Comparison of ENCODE assay signal across 1 cellular context in genomic region chr9:127910613-127911205, GRCh38.
TF ChIP-seq lines count a peak whose summit lies in the region.

No MANE protein-coding gene starts in this region.

TF ChIP-seq in IMR-90, 13 proteins besides CTCF, POLR2A, EP300 and RAD21:
- TF ChIP-seq FOS (IDR thresholded peaks at IDR 0.05; ENCODE audit: low read depth, low read length) (no peak), MAFK (IDR thresholded peaks at IDR 0.05; ENCODE audit: low read depth, low read length) (no peak), NFE2L2 (IDR thresholded peaks at IDR 0.05; ENCODE audit: low read depth, low read length) (no peak), MXI1 (IDR thresholded peaks at IDR 0.05; ENCODE audit: borderline replicate concordance, low read depth, low read length) (no peak), CEBPB (IDR thresholded peaks at IDR 0.05; ENCODE audit: low read depth, low read length) (no peak), SMC3 (IDR thresholded peaks at IDR 0.05; ENCODE audit: low read depth, low read length) (no peak; the same call in 1 of the 2 replicates), RCOR1 (IDR thresholded peaks at IDR 0.05; ENCODE audit: insufficient replicate concordance, low read length) (no peak), CHD1 (IDR thresholded peaks at IDR 0.05; ENCODE audit: low read depth, low read length) (no peak), USF2 (IDR thresholded peaks at IDR 0.05; ENCODE audit: low read depth, low read length) (no peak), ELK1 (IDR thresholded peaks at IDR 0.05; ENCODE audit: borderline replicate concordance, low read depth, low read length) (no peak), RFX5 (IDR thresholded peaks at IDR 0.05; ENCODE audit: low read depth, low read length) (no peak), MAZ (IDR thresholded peaks at IDR 0.05; ENCODE audit: borderline replicate concordance, low read depth, low read length) (no peak), BHLHE40 (IDR thresholded peaks at IDR 0.05; ENCODE audit: low read depth, low read length) (no peak)
